8 cellular contexts compared by ENCODE assay signal in genomic region chr1:43991476-43992231, GRCh38. TPM values are rescaled to one million over a fixed set of nuclear protein-coding genes. Genes with fewer than 3 reads are reported as not detected.
DNase-seq lines count a peak whose midpoint lies in the region; ATAC-seq and TF ChIP-seq lines count a peak whose summit lies in the region.

CCDC24 (plus strand) TSS chr1:43991599; CDS start chr1:43991879, 280 bp downstream.

- TSS peak; percentile 25 for BruUV-seq in HCT116 (replicated peaks; lab: Mats Ljungman, UMichigan)

- H3K36me3 ChIP-seq in HCT116 (ENCODE audit: control insufficient read depth in 1 of 2, insufficient read depth in 2 of 2, low read length in 2 of 2): peaks cover 0 to 9% of the 10 kb centered on the region in 2 experiments; a peak in 2 of 4 replicates
- H3K36me3 ChIP-seq in rectal smooth muscle tissue (ENCODE audit: control insufficient read depth, insufficient read depth, low read length): no peaks in the 10 kb centered on the region
- H3K36me3 ChIP-seq in uterus: no peaks in the 10 kb centered on the region

- peak within 1 kb of the TSS; percentile 91 for H3K4me2 ChIP-seq in HCT116 (ENCODE audit: low read length)

- peak within 1 kb of the TSS; percentile 82 for H3K27ac ChIP-seq in HCT116 (ENCODE audit: low read depth, low read length)
- H3K27ac ChIP-seq in right cardiac atrium (ENCODE audit: low read length): peak within 1 kb of the TSS; percentile 1
- H3K27ac ChIP-seq in rectal smooth muscle tissue (ENCODE audit: low read depth, low read length): peak within 1 kb of the TSS; percentile 38
- peak within 1 kb of the TSS; percentile 37 to 75 for H3K27ac ChIP-seq in uterus

- POLR2A ChIA-PET in HCT116 (lab: Charles Lee): interaction anchor here (1.2 kb wide), 2 partner anchors 340 to 341 kb away, joined by 3 read pairs; partner anchors contain the start of gene KDM4A

- in situ Hi-C loops in G401 (cut with HindIII; ENCODE audit: low sequenced_read_pairs): no loop called here

- CTCF ChIA-PET in HCT116 (lab: Charles Lee): interaction anchor here (1.4 to 3.3 kb wide), 3 partner anchors 13 to 56 kb away, joined by 4 to 13 read pairs (median 6); no protein-coding TSS in a partner anchor

- H3K9me3 ChIP-seq in HCT116 (ENCODE audit: control insufficient read depth in 1 of 2, insufficient read depth in 1 of 2, low read depth in 1 of 2, low read length in 2 of 2) (no peaks in the 10 kb centered on the region), right cardiac atrium (ENCODE audit: control insufficient read depth, low read length) (no peaks in the 10 kb centered on the region), uterus (no peaks in the 10 kb centered on the region)

- H3K9ac ChIP-seq in HCT116 (ENCODE audit: low read length): peak within 1 kb of the TSS; percentile 80
- peak within 1 kb of the TSS; percentile 57 for H3K9ac ChIP-seq in rectal smooth muscle tissue (ENCODE audit: low read length)

- H3K79me2 ChIP-seq in HCT116 (ENCODE audit: insufficient read depth, low read length): no peaks in the 10 kb centered on the region

- peak; percentile 80 for ATAC-seq in HCT116
- ATAC-seq in right cardiac atrium: peak; percentile 88 to 91

- peak within 1 kb of the TSS; percentile 63 to 72 for H3K4me3 ChIP-seq in HCT116 (replicated peaks in 1 of 2; ENCODE audit: low read depth in 1 of 2, low read length in 2 of 2)
- peak within 1 kb of the TSS; percentile 45 for H3K4me3 ChIP-seq in right cardiac atrium (ENCODE audit: low read length)
- H3K4me3 ChIP-seq in rectal smooth muscle tissue (ENCODE audit: low read length): peak within 1 kb of the TSS; percentile 56
- H3K4me3 ChIP-seq in uterus: peak within 1 kb of the TSS; percentile 55 to 62

- WGBS in right cardiac atrium: 1% methylated on average over 66 of the region's 66 CpGs

- no peaks in the 10 kb centered on the region for H3K9me2 ChIP-seq in HCT116 (ENCODE audit: insufficient read depth)

- intact Hi-C loops in HCT116 (cut with micrococcal nuclease): no loop called here
- intact Hi-C loops in right cardiac atrium (cut with DNase I): no loop called here
- intact Hi-C loops in uterus (cut with DNase I; ENCODE audit: low total_unique reads): no loop called here

- TF ChIP-seq RAD21 in HCT116 (IDR thresholded peaks at IDR 0.05; ENCODE audit: low read depth): no peak

- TF ChIP-seq CTCF in HCT116 (IDR thresholded peaks at IDR 0.05 in 2 of 3, conservative IDR thresholded peaks at IDR 0.05 in 1 of 3; ENCODE audit: borderline replicate concordance in 1 of 3, insufficient read depth in 1 of 3, low read depth in 2 of 3, low read length in 2 of 3): no peak
- peak in 2 of 4 experiments; percentile 4 to 8 for TF ChIP-seq CTCF in uterus (IDR thresholded peaks at IDR 0.05)

- RAD21 ChIA-PET in HCT116 (lab: Charles Lee; ENCODE audit: low non-redundant PET in 1 of 2, low total read pairs in 2 of 2, uncharacterized antibody in 2 of 2, unreplicated experiment in 2 of 2): interaction anchor here in 1 of 2 experiments (0.5 to 1.6 kb wide), 3 partner anchors 22 to 228 kb away, joined by 3 to 5 read pairs (median 3); partner anchors contain the start of gene DPH2

- no peaks in the 10 kb centered on the region for H3K27me3 ChIP-seq in HCT116 (ENCODE audit: insufficient read depth, low read length)
- H3K27me3 ChIP-seq in right cardiac atrium (ENCODE audit: control insufficient read depth, insufficient read depth): no peaks in the 10 kb centered on the region
- H3K27me3 ChIP-seq in rectal smooth muscle tissue (ENCODE audit: control insufficient read depth, insufficient read depth, low read length): no peaks in the 10 kb centered on the region
- no peaks in the 10 kb centered on the region for H3K27me3 ChIP-seq in uterus

- peak within 1 kb of the TSS; percentile 65 for H2AFZ ChIP-seq in HCT116 (ENCODE audit: low read depth, low read length, poor library complexity, severe bottlenecking)

- TF ChIP-seq POLR2A in HCT116 (IDR thresholded peaks at IDR 0.05; ENCODE audit: borderline replicate concordance, extremely low read depth, insufficient read depth, insufficient read length) (peak; percentile 33), uterus (IDR thresholded peaks at IDR 0.05) (peak in 1 of 2 donors; percentile 11)

- H3K4me1 ChIP-seq in HCT116 (ENCODE audit: control insufficient read depth in 1 of 2, insufficient read depth in 2 of 2, low read length in 2 of 2) (peaks cover 10 to 39% of the 10 kb centered on the region in 2 experiments), right cardiac atrium (ENCODE audit: control insufficient read depth, insufficient read depth, low read length) (no peaks in the 10 kb centered on the region), rectal smooth muscle tissue (ENCODE audit: control insufficient read depth, insufficient read depth, low read length) (peaks cover 4% of the 10 kb centered on the region), uterus (no peaks in the 10 kb centered on the region)

- H4K20me1 ChIP-seq in HCT116 (ENCODE audit: insufficient read depth): no peaks in the 10 kb centered on the region

- DNase-seq in G401 (ENCODE audit: low spot score): peak; percentile 77
- peak; percentile 63 for DNase-seq in HCT116 (ENCODE audit: low read depth, low spot score)
- peak; percentile 79 for DNase-seq in MV-4-11 (lab: John Stamatoyannopoulos, UW)
- DNase-seq in T-helper 1 cell: peak; percentile 58 to 68 (median 67)
- peak in 52 of 56 donors; percentile 25 to 88 (median 72) for DNase-seq in amygdala (lab: John Stamatoyannopoulos, UW)
- DNase-seq in right cardiac atrium: peak; percentile 90 to 95 (median 93)
- peak; percentile 83 to 89 for DNase-seq in uterus

TF ChIP-seq in HCT116, 20 proteins besides CTCF, POLR2A, EP300 and RAD21:
- TF ChIP-seq MAX (IDR thresholded peaks at IDR 0.05): peak; percentile 90
- TF ChIP-seq ATF3 (IDR thresholded peaks at IDR 0.05): no peak
- peak; percentile 61 for TF ChIP-seq SP1 (IDR thresholded peaks at IDR 0.05; ENCODE audit: low read depth)
- no peak; the same call in 1 of the 2 replicates for TF ChIP-seq ELF1 (IDR thresholded peaks at IDR 0.05; ENCODE audit: borderline replicate concordance, low read depth)
- TF ChIP-seq ZFX (IDR thresholded peaks at IDR 0.05): peak; percentile 51; the same call in 1 of the 2 replicates
- peak; percentile 82 for TF ChIP-seq SIN3A (IDR thresholded peaks at IDR 0.05; ENCODE audit: low read depth)
- peak; percentile 83 for TF ChIP-seq POLR2AphosphoS5 (IDR thresholded peaks at IDR 0.05; ENCODE audit: low read depth, low read length)

RNA-seq across cellular contexts. Expression of gene CCDC24, which starts in this region (rescaled TPM):
- 2.2 and 8.1 TPM in 2 replicates for total RNA-seq in G401 (2014; rRNA removed; shearing (Covaris generic))
- 23.3 TPM for total RNA-seq in HCT116 (2021; ENCODE audit: unreplicated experiment)
- polyA plus RNA-seq in HCT116 (2012): 20.0 and 20.7 TPM in 2 replicates
- 1 to 10 TPM; 1.2 to 2.5 (median 1.9) TPM for total RNA-seq in right cardiac atrium
- 2.8 TPM for polyA plus RNA-seq in right cardiac atrium
- 10 to 100 TPM in 1 of 4 donors, 1 to 10 TPM in 2, not detected in 1; 3.1 to 10.6 (median 7.0) TPM for total RNA-seq in uterus

Comparison
In these comparisons a context has a peak if more than half of its experiments do, and no peak if none do; other contexts are left out.
1. Peak in every context shown above with its lines: DNase-seq, ATAC-seq, H3K4me3 ChIP-seq and H3K27ac ChIP-seq.
2. H3K27ac ChIP-seq: peak in every context shown above with its lines; median percentile 82 in HCT116; 56 in uterus; 38 in rectal smooth muscle tissue; 1 in right cardiac atrium.